In genomic region chr7:124924906-124925305, GRCh38 we compare ENCODE assay signal across 16 cellular contexts. TPM values are rescaled to one million over a fixed set of nuclear protein-coding genes. Genes with fewer than 3 reads are reported as not detected.
DNase-seq lines count a peak whose midpoint lies in the region; ATAC-seq, FAIRE-seq and TF ChIP-seq lines count a peak whose summit lies in the region.
"Had no signal": no experiment of that assay in that cellular context is flagged by ENCODE, and none has a peak within 500 bp of the region (broad histone marks: within the 10 kb centered on the region; RNA-seq: fewer than 3 reads in every experiment).

No MANE protein-coding gene starts in this region.

- no peaks in the 10 kb centered on the region for H3K9me3 ChIP-seq in CD4-positive, CD25-positive, alpha-beta regulatory T cell (ENCODE audit: control insufficient read depth in 2 of 2, low read length in 2 of 2)
- H3K9me3 ChIP-seq in DND-41 (ENCODE audit: insufficient read depth, low read length, severe bottlenecking): no peaks in the 10 kb centered on the region
- H3K9me3 ChIP-seq: A549, BE2C had no signal

- H3K4me3 ChIP-seq in CD4-positive, CD25-positive, alpha-beta regulatory T cell (ENCODE audit: low read depth, low read length): no peak overlapping the region
- H3K4me3 ChIP-seq in DND-41 (ENCODE audit: low read depth in 1 of 2, low read length in 2 of 2) (no peak overlapping the region), fibroblast of pulmonary artery (replicated peaks; ENCODE audit: low read depth, low read length) (no peak overlapping the region)
- H3K4me3 ChIP-seq: A549 had no signal

- FAIRE-seq in H54 (lab: Jason Lieb, UNC): no peak
- FAIRE-seq: A549 had no signal

- H3K27me3 Mint-ChIP-seq in CD4-positive, CD25-positive, alpha-beta regulatory T cell: peaks cover 5% of the 10 kb centered on the region

- no peak for TF ChIP-seq POLR2A in H54 (IDR thresholded peaks at IDR 0.05; ENCODE audit: low read depth, low read length)

- H3K79me2 ChIP-seq in DND-41 (ENCODE audit: insufficient read depth, low read length): peaks cover 96% of the 10 kb centered on the region

- ATAC-seq in CD4-positive, CD25-positive, alpha-beta regulatory T cell (ENCODE audit: low read depth in 2 of 2): no peak
- no peak for ATAC-seq in DND-41 (ENCODE audit: insufficient read depth, low read depth)
- ATAC-seq in HG02973 (IDR thresholded peaks at IDR 0.05; ENCODE audit: unreplicated experiment): no peak
- ATAC-seq: A549; CD8-positive, alpha-beta T cell; HCT116 had no signal

- peak overlapping the region in 2 of 4 donors; percentile 33 to 86 for H3K4me3 Mint-ChIP-seq in CD4-positive, CD25-positive, alpha-beta regulatory T cell
- H3K4me3 Mint-ChIP-seq: CD8-positive, alpha-beta T cell had no signal

- H3K4me1 ChIP-seq in CD4-positive, CD25-positive, alpha-beta regulatory T cell (ENCODE audit: control insufficient read depth, insufficient read depth, low read length, poor library complexity, severe bottlenecking): peaks cover 12% of the 10 kb centered on the region
- H3K4me1 ChIP-seq in DND-41 (ENCODE audit: insufficient read depth, low read length): peaks cover 44% of the 10 kb centered on the region
- H3K4me1 ChIP-seq: BE2C had no signal

- peak overlapping the region; percentile 8; the same call in 1 of the 2 replicates for H3K4me2 ChIP-seq in DND-41 (ENCODE audit: insufficient read depth, low read length)
- H3K4me2 ChIP-seq: A549 had no signal

- H3K4me1 Mint-ChIP-seq in CD4-positive, CD25-positive, alpha-beta regulatory T cell: peaks cover 42 to 70% (median 58%) of the 10 kb centered on the region in 4 donors

- peaks cover 5% of the 10 kb centered on the region for H3K36me3 ChIP-seq in CD4-positive, CD25-positive, alpha-beta regulatory T cell (ENCODE audit: control insufficient read depth, insufficient read depth, low read length)
- H3K36me3 ChIP-seq in DND-41 (ENCODE audit: insufficient read depth, low read length): peaks cover 10% of the 10 kb centered on the region; the same call in 1 of the 2 replicates
- H3K36me3 ChIP-seq: BE2C had no signal

- H3K9ac ChIP-seq in DND-41 (ENCODE audit: low read depth, low read length): no peak overlapping the region

- H3K27me3 ChIP-seq in CD4-positive, CD25-positive, alpha-beta regulatory T cell (ENCODE audit: control insufficient read depth, insufficient read depth, low read length): no peaks in the 10 kb centered on the region
- H3K27me3 ChIP-seq in DND-41 (ENCODE audit: insufficient read depth, low read length, poor library complexity): no peaks in the 10 kb centered on the region
- H3K27me3 ChIP-seq: BE2C had no signal

- H4K20me1 ChIP-seq in DND-41 (ENCODE audit: insufficient read depth, low read length): peaks cover 5% of the 10 kb centered on the region; the same call in 1 of the 2 replicates

- DNase-seq in CD4-positive, CD25-positive, alpha-beta regulatory T cell: no peak
- DNase-seq in DND-41 (no peak), amniotic epithelial cell (ENCODE audit: low read depth) (peak; percentile 68), fibroblast of pulmonary artery (ENCODE audit: low read depth) (peak; percentile 75), NCI-H524 treated with DMSO at 0.1 percent for 48 hours (lab: John Stamatoyannopoulos, UW) (no peak), H54 (ENCODE audit: insufficient read length, low spot score) (no peak)
- DNase-seq: BE2C; CD8-positive, alpha-beta T cell; COR-L47; DMS153; DMS79 treated with DMSO at 0.1 percent for 48 hours; GDM1 had no signal

- H3K27ac ChIP-seq in CD4-positive, CD25-positive, alpha-beta regulatory T cell (ENCODE audit: insufficient read depth, low read length, poor library complexity, severe bottlenecking): no peak overlapping the region
- H3K27ac ChIP-seq in DND-41 (ENCODE audit: low read length): no peak overlapping the region
- H3K27ac ChIP-seq: A549, C4-2B had no signal

- no peak for TF ChIP-seq CTCF in DND-41 (IDR thresholded peaks at IDR 0.05; ENCODE audit: borderline replicate concordance, extremely low read depth, low read length, poor library complexity, severe bottlenecking)
- TF ChIP-seq CTCF in fibroblast of pulmonary artery (IDR thresholded peaks at IDR 0.05; ENCODE audit: low read length, missing control alignments): no peak

- H3K9me3 Mint-ChIP-seq in CD4-positive, CD25-positive, alpha-beta regulatory T cell: no peaks in the 10 kb centered on the region
- H3K9me3 Mint-ChIP-seq: CD8-positive, alpha-beta T cell had no signal

- peak overlapping the region in 2 of 3 donors; percentile 21 to 38 for H3K27ac Mint-ChIP-seq in CD4-positive, CD25-positive, alpha-beta regulatory T cell
- H3K27ac Mint-ChIP-seq: CD8-positive, alpha-beta T cell had no signal

- H3K36me3 Mint-ChIP-seq in CD4-positive, CD25-positive, alpha-beta regulatory T cell: peaks cover 33% of the 10 kb centered on the region

- H2AFZ ChIP-seq in DND-41 (ENCODE audit: low read depth, low read length): no peak overlapping the region

RNA-seq across cellular contexts. Expression of gene POT1, which starts 4.7 kb away (rescaled TPM):
- total RNA-seq in CD4-positive, CD25-positive, alpha-beta regulatory T cell: 17.1 TPM
- polyA plus RNA-seq in CD4-positive, CD25-positive, alpha-beta regulatory T cell: 10 to 100 TPM; 19.4 to 27.7 (median 22.7) TPM

Comparison
In these comparisons a context has a peak if more than half of its experiments do, and no peak if none do; other contexts are left out.
1. DNase-seq: peak in amniotic epithelial cell (single experiment) and fibroblast of pulmonary artery (single experiment); none in CD4-positive, CD25-positive, alpha-beta regulatory T cell (0 of 3), DND-41 (single experiment), NCI-H524 treated with DMSO at 0.1 percent for 48 hours (single experiment) and H54 (single experiment).